Comparison of ENCODE assay signal across 17 cellular contexts in genomic region chr3:31504230-31504629, GRCh38. TPM values are rescaled to one million over a fixed set of nuclear protein-coding genes. Genes with fewer than 3 reads are reported as not detected.
DNase-seq lines count a peak whose midpoint lies in the region; ATAC-seq, FAIRE-seq and TF ChIP-seq lines count a peak whose summit lies in the region.
"Had no signal": no experiment of that assay in that cellular context is flagged by ENCODE, and none has a peak within 500 bp of the region (broad histone marks: within the 10 kb centered on the region; RNA-seq: fewer than 3 reads in every experiment).

No MANE protein-coding gene starts in this region.

- peak; percentile 57 for FAIRE-seq in colon (lab: Jason Lieb, UNC)
- FAIRE-seq: HTR-8/SVneo, K562 had no signal

- no peak for TF ChIP-seq CTCF in LNCaP clone FGC (IDR thresholded peaks at IDR 0.05; ENCODE audit: control insufficient read depth, extremely low read depth, insufficient read depth)
- no peak for TF ChIP-seq CTCF in liver (IDR thresholded peaks at IDR 0.05; ENCODE audit: low read depth, low read length, missing input control)

- 65% methylated on average over 3 of the region's 3 CpGs for WGBS in liver

- H3K36me3 ChIP-seq in liver (ENCODE audit: control insufficient read depth in 4 of 4, insufficient read depth in 3 of 4, low read depth in 1 of 4, low read length in 3 of 4): no peaks in the 10 kb centered on the region
- H3K36me3 ChIP-seq: BLaER1 had no signal

- ATAC-seq in GM19397 (IDR thresholded peaks at IDR 0.05; ENCODE audit: unreplicated experiment) (no peak), GM18873 (IDR thresholded peaks at IDR 0.05; ENCODE audit: low FRiP score, unreplicated experiment) (no peak)
- ATAC-seq: K562 had no signal

- H3K27ac ChIP-seq in liver (ENCODE audit: low read depth in 1 of 2, low read length in 2 of 2): no peak overlapping the region
- H3K27ac ChIP-seq: BLaER1, GM23248 had no signal

- peaks cover 0 to 8% (median 6%) of the 10 kb centered on the region in 4 donors for H3K4me1 ChIP-seq in liver (ENCODE audit: control insufficient read depth in 4 of 4, insufficient read depth in 4 of 4, low read length in 3 of 4)
- H3K4me1 ChIP-seq: Caco-2 had no signal

- H3K9ac ChIP-seq in liver (ENCODE audit: low read depth in 1 of 2, low read length in 2 of 2): no peak overlapping the region
- H3K9ac ChIP-seq: BLaER1, GM23248 had no signal

- no peak for TF ChIP-seq RAD21 in liver (IDR thresholded peaks at IDR 0.05)

- no peak overlapping the region for H3K4me3 ChIP-seq in LNCaP clone FGC (ENCODE audit: low read depth, low read length)
- no peak overlapping the region for H3K4me3 ChIP-seq in liver (ENCODE audit: low read depth in 1 of 3, low read length in 3 of 3)
- H3K4me3 ChIP-seq: BLaER1, GM23248, K562 had no signal

- peak; percentile 10 for DNase-seq in LNCaP clone FGC (ENCODE audit: low read depth)
- no peak for DNase-seq in iPS-NIHi7 (ENCODE audit: extremely low spot score)
- no peak for DNase-seq in DMS114 treated with DMSO at 0.1 percent for 48 hours (lab: John Stamatoyannopoulos, UW; ENCODE audit: unreplicated experiment)
- DNase-seq: AML-193; Caco-2; CD8-positive, alpha-beta memory T cell; DMS53; GF-D8; GM23248; H9 had no signal

- no peaks in the 10 kb centered on the region for H3K9me3 ChIP-seq in liver (ENCODE audit: control insufficient read depth in 4 of 4, low read length in 3 of 4)
- H3K9me3 ChIP-seq: BLaER1, Caco-2 had no signal

- no peaks in the 10 kb centered on the region for H3K27me3 ChIP-seq in liver (ENCODE audit: control insufficient read depth in 4 of 4, insufficient read depth in 4 of 4, low read length in 3 of 4)
- H3K27me3 ChIP-seq: BLaER1 had no signal

TF ChIP-seq in liver, 16 proteins besides CTCF, POLR2A, EP300 and RAD21:
- TF ChIP-seq NR2F2 (IDR thresholded peaks at IDR 0.05): no peak
- TF ChIP-seq GABPA (IDR thresholded peaks at IDR 0.05 in 1 of 2, conservative IDR thresholded peaks at IDR 0.05 in 1 of 2): no peak
- no peak for TF ChIP-seq YY1 (IDR thresholded peaks at IDR 0.05)
- TF ChIP-seq REST (IDR thresholded peaks at IDR 0.05): no peak
- TF ChIP-seq SP1 (IDR thresholded peaks at IDR 0.05): peak; percentile 25
- no peak for TF ChIP-seq ZBTB33 (IDR thresholded peaks at IDR 0.05)
- no peak for TF ChIP-seq JUND (IDR thresholded peaks at IDR 0.05)
- peak; percentile 20 for TF ChIP-seq FOXA2 (IDR thresholded peaks at IDR 0.05)
- no peak for TF ChIP-seq EGR1 (IDR thresholded peaks at IDR 0.05; ENCODE audit: low read depth in 2 of 2)
- no peak for TF ChIP-seq ATF3 (IDR thresholded peaks at IDR 0.05)
- TF ChIP-seq HNF4G (IDR thresholded peaks at IDR 0.05): peak; percentile 81
- TF ChIP-seq FOXA1 (IDR thresholded peaks at IDR 0.05): peak; percentile 21
- TF ChIP-seq RXRA (IDR thresholded peaks at IDR 0.05): peak; percentile 87 to 90
- no peak for TF ChIP-seq MAX (IDR thresholded peaks at IDR 0.05)
- TF ChIP-seq TAF1 (conservative IDR thresholded peaks at IDR 0.05): no peak
- peak; percentile 84 to 92 for TF ChIP-seq HNF4A (conservative IDR thresholded peaks at IDR 0.05)
TF ChIP-seq in liver: peak in this region for 6.

RNA-seq across cellular contexts. Expression of gene STT3B, which starts 28.5 kb away (rescaled TPM):
- 100 to 1,000 TPM; 121 to 128 TPM for total RNA-seq in liver
- polyA plus RNA-seq in liver: 10 to 100 TPM; 23.9 to 50.5 TPM
